Comparison of ENCODE assay signal across 8 cellular contexts in the genomic region with DNA sequence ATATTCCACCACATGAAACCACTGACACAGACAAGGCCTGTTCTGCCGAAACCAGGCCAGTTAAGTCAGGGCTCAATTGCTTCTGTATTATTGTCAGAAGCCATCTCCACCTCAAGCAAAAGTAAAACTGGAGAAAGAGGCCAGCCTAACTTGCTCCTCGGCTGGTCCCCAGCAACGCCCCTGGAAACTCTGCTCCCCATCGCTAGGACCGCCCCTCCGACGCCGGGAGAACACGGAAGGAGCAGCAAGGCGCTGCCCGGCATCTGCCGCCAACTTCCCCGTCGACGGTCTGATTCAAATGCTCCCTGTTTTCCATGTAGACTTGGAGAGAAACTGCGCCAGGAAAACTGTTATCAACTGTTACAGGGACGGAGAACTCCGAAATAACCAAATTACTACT. TPM values are rescaled to one million over a fixed set of nuclear protein-coding genes. Genes with fewer than 3 reads are reported as not detected.
DNase-seq lines count a peak whose midpoint lies in the region; ATAC-seq, FAIRE-seq and TF ChIP-seq lines count a peak whose summit lies in the region.
"Not testable (repeated sequence)": the region's sequence is repeated elsewhere in the genome, so short reads cannot be mapped to it uniquely, and the experiment has no call there.

No MANE protein-coding gene starts in this region.

- not testable (repeated sequence) for H3K23me2 ChIP-seq in H1 (ENCODE audit: low read depth, low read length)

- not testable (repeated sequence) for H2AFZ ChIP-seq in H1 (ENCODE audit: low read length)

- not testable (repeated sequence) for H3K23ac ChIP-seq in H1 (ENCODE audit: insufficient read length)

- not testable (repeated sequence) for DNase-seq in BJ (ENCODE audit: low read depth); GM19239 (ENCODE audit: insufficient read length, low spot score); MG63; H1 (ENCODE audit: low read depth in 1 of 2, low spot score in 2 of 2); left colon; sciatic nerve (ENCODE audit: low spot score)
- DNase-seq in activated CD4-positive, alpha-beta memory T cell treated with anti-CD3 and anti-CD28 coated beads for 36 hours = peak; percentile 29

- not testable (repeated sequence) for H3K14ac ChIP-seq in H1 (ENCODE audit: insufficient read length)

- not testable (repeated sequence) for H2BK15ac ChIP-seq in H1 (ENCODE audit: low read length)

- H2BK120ac ChIP-seq in H1 (replicated peaks; ENCODE audit: low read depth, low read length) = not testable (repeated sequence)

- H3K4me1 ChIP-seq in H1 (replicated peaks in 1 of 4; ENCODE audit: control insufficient read depth in 3 of 4, insufficient read depth in 4 of 4, low read length in 3 of 4) = not testable (repeated sequence)

- not testable (repeated sequence) for H3K9me3 Mint-ChIP-seq in activated CD4-positive, alpha-beta memory T cell treated with anti-CD3 and anti-CD28 coated beads for 36 hours

- H3K36me3 ChIP-seq in BJ (ENCODE audit: control insufficient read depth, insufficient read depth, low read length); MG63; H1 (ENCODE audit: control insufficient read depth in 2 of 4, insufficient read depth in 4 of 4, low read length in 3 of 4): not testable (repeated sequence)

- TF ChIP-seq EP300 in H1 (IDR thresholded peaks at IDR 0.05; ENCODE audit: borderline replicate concordance in 1 of 2, low read depth in 2 of 2, low read length in 2 of 2) = not testable (repeated sequence)

- peak; percentile 98 for FAIRE-seq in GM19239 (lab: Jason Lieb, UNC)
- not testable (repeated sequence) for FAIRE-seq in H1 (lab: Jason Lieb, UNC)

- peak overlapping the region; percentile 57 for H3K4me3 ChIP-seq in BJ (ENCODE audit: low read depth, low read length)
- H3K4me3 ChIP-seq in MG63 = peak overlapping the region; percentile 61
- peak overlapping the region; percentile 52 to 65 (median 55) for H3K4me3 ChIP-seq in H1 (ENCODE audit: extremely low read depth in 1 of 4, insufficient read depth in 2 of 4, low read depth in 3 of 4, low read length in 4 of 4)

- POLR2A ChIA-PET in BJ (lab: Charles Lee); H1 (lab: Charles Lee; ENCODE audit: partially characterized antibody): not testable (repeated sequence)
- POLR2A ChIA-PET in activated CD4-positive, alpha-beta memory T cell treated with anti-CD3 and anti-CD28 coated beads for 36 hours (lab: Charles Lee) = interaction anchor here (1.2 kb wide), 1 partner anchor 26 kb away, joined by 5 read pairs; a partner anchor contains a TSS

- H3K18ac ChIP-seq in H1 (ENCODE audit: extremely low read depth, low read length) = not testable (repeated sequence)

- not testable (repeated sequence) for H2BK5ac ChIP-seq in H1 (ENCODE audit: low read depth, low read length)

- H3K4ac ChIP-seq in H1 (replicated peaks; ENCODE audit: insufficient read length, low read depth, low read length) = not testable (repeated sequence)

- TF ChIP-seq RAD21 in H1 (IDR thresholded peaks at IDR 0.05 in 1 of 2, conservative IDR thresholded peaks at IDR 0.05 in 1 of 2; ENCODE audit: low read depth in 2 of 2, low read length in 2 of 2) = not testable (repeated sequence)

- peak overlapping the region in 1 of 4 experiments; percentile 31; a peak in 2 of 7 replicates for H3K9ac ChIP-seq in H1 (replicated peaks in 1 of 4; ENCODE audit: extremely low read depth in 1 of 4, low read depth in 3 of 4, low read length in 3 of 4)

- not testable (repeated sequence) for H3K9me3 ChIP-seq in MG63; H1 (ENCODE audit: insufficient read depth in 2 of 2, low read depth in 1 of 2, low read length in 1 of 2)

- WGBS in H1 (ENCODE audit: extremely low coverage in 1 of 2, insufficient coverage in 1 of 2, insufficient read length in 1 of 2, insufficient replicate concordance in 2 of 2, low coverage in 1 of 2, low lambda C conversion rate in 2 of 2, missing lambda C conversion rate in 1 of 2), 2 experiments = 4% methylated on average over 7 of the region's 18 CpGs; no CpG with 5 or more reads in 1 of the 2 experiments

- not testable (repeated sequence) for TF ChIP-seq POLR2A in H1 (IDR thresholded peaks at IDR 0.05; ENCODE audit: control extremely low read depth in 1 of 2, low read depth in 2 of 2, low read length in 2 of 2)

- H3K56ac ChIP-seq in H1 (replicated peaks; ENCODE audit: insufficient read length, low read depth, low read length) = not testable (repeated sequence)

- H4K91ac ChIP-seq in H1 (replicated peaks; ENCODE audit: insufficient read length, low read length) = not testable (repeated sequence)

- ATAC-seq in HG02885 (IDR thresholded peaks at IDR 0.05; ENCODE audit: poor library complexity, unreplicated experiment) (peak; percentile 67), left colon (peak; percentile 80), sciatic nerve (peak; percentile 63)

- H3K27me3 Mint-ChIP-seq in activated CD4-positive, alpha-beta memory T cell treated with anti-CD3 and anti-CD28 coated beads for 36 hours = not testable (repeated sequence)

- not testable (repeated sequence) for H3K27ac ChIP-seq in H1 (ENCODE audit: low read depth, low read length)

- not testable (repeated sequence) for H3K36me3 Mint-ChIP-seq in activated CD4-positive, alpha-beta memory T cell treated with anti-CD3 and anti-CD28 coated beads for 36 hours

- TF ChIP-seq CTCF in BJ (IDR thresholded peaks at IDR 0.05; ENCODE audit: insufficient read depth, low read depth, low read length); H1 (IDR thresholded peaks at IDR 0.05; ENCODE audit: control extremely low read depth in 1 of 3, insufficient read depth in 1 of 3, low read depth in 1 of 3, low read length in 3 of 3): not testable (repeated sequence)

- H3K4me3 Mint-ChIP-seq in activated CD4-positive, alpha-beta memory T cell treated with anti-CD3 and anti-CD28 coated beads for 36 hours = peak overlapping the region; percentile 86

- not testable (repeated sequence) for H4K8ac ChIP-seq in H1 (ENCODE audit: extremely low read depth, insufficient read depth, low read length)

- H2AK5ac ChIP-seq in H1 (ENCODE audit: low read depth, low read length) = not testable (repeated sequence)

- not testable (repeated sequence) for H2BK12ac ChIP-seq in H1 (ENCODE audit: low read depth, low read length)

- H2BK20ac ChIP-seq in H1 (ENCODE audit: low read length) = not testable (repeated sequence)

- CTCF ChIA-PET in BJ (lab: Yijun Ruan, JAX); activated CD4-positive, alpha-beta memory T cell treated with anti-CD3 and anti-CD28 coated beads for 36 hours (lab: Charles Lee); H1 (lab: Charles Lee; ENCODE audit: partially characterized antibody): not testable (repeated sequence)

- H3K79me1 ChIP-seq in H1 (ENCODE audit: low read depth, low read length) = not testable (repeated sequence)

- peaks cover 0 to 36% of the 10 kb centered on the region in 2 experiments; a peak in 2 of 4 replicates for H3K79me2 ChIP-seq in H1 (ENCODE audit: control insufficient read depth in 1 of 2, insufficient read depth in 2 of 2, low read length in 2 of 2)

- not testable (repeated sequence) for H4K20me1 ChIP-seq in H1 (replicated peaks in 1 of 2; ENCODE audit: control insufficient read depth in 1 of 2, insufficient read depth in 2 of 2, low read length in 2 of 2)

- H3K4me2 ChIP-seq in H1 (ENCODE audit: insufficient read depth in 1 of 2, low read depth in 2 of 2, low read length in 2 of 2) = peak overlapping the region; percentile 68 to 77

- H3K27ac Mint-ChIP-seq in activated CD4-positive, alpha-beta memory T cell treated with anti-CD3 and anti-CD28 coated beads for 36 hours = peak overlapping the region; percentile 88

- peaks cover 14% of the 10 kb centered on the region for H3K4me1 Mint-ChIP-seq in activated CD4-positive, alpha-beta memory T cell treated with anti-CD3 and anti-CD28 coated beads for 36 hours (ENCODE audit: low read depth)

- H4K5ac ChIP-seq in H1 (ENCODE audit: insufficient read length, low read depth, low read length) = not testable (repeated sequence)

- not testable (repeated sequence) for H3K27me3 ChIP-seq in BJ (ENCODE audit: control insufficient read depth, insufficient read depth, low read length); MG63; H1 (replicated peaks in 1 of 4; ENCODE audit: control insufficient read depth in 3 of 4, extremely low read depth in 1 of 4, insufficient read depth in 3 of 4, low read length in 3 of 4)

- intact Hi-C loops in activated CD4-positive, alpha-beta memory T cell treated with anti-CD3 and anti-CD28 coated beads for 36 hours (cut with micrococcal nuclease); left colon (cut with DNase I, micrococcal nuclease); sciatic nerve (cut with DNase I): not testable (repeated sequence)

RNA-seq across cellular contexts. Expression of a gene that starts 26.3 kb away (rescaled TPM):
- polyA plus RNA-seq in BJ (2011; rRNA removed) (0.32 and 0.47 TPM in 2 replicates), H1 (2011; rRNA removed) (57.0 and 91.0 TPM in 2 replicates)
- polyA minus RNA-seq in BJ (2011; rRNA and poly(A)+ RNA removed) = not detected in 2 replicates
- 1.9 and 4.0 TPM in 2 replicates for total RNA-seq in MG63 (2014; rRNA removed; shearing (Covaris generic); ENCODE audit: low replicate concordance)
- total RNA-seq in activated CD4-positive, alpha-beta memory T cell treated with anti-CD3 and anti-CD28 coated beads for 36 hours = 1 to 10 TPM; 1.1 to 1.4 TPM
- 113 and 114 TPM in 2 replicates for total RNA-seq in H1 (2021; fragmentation: NEBNext Ultra II Directional; extraction: Animal tissue kit (Norgen Biotek cat#: 25700))
- polyA plus RNA-seq in H1 (2011; cell fraction: cytosol; rRNA removed) = 120 TPM
- polyA plus RNA-seq in H1 (2011; cell fraction: nucleus; rRNA removed) = 49.1 TPM
- polyA plus RNA-seq in H1 (2012, experiment 1 of 2) = 144 to 161 TPM (median 149 TPM) in 4 replicates
- polyA plus RNA-seq in H1 (2012, experiment 2 of 2) = 23.4 TPM
- 96.5 TPM for polyA plus RNA-seq in H1 (2013, experiment 1 of 2)
- polyA plus RNA-seq in H1 (2013, experiment 2 of 2) = 110 TPM
- 71.6 and 77.0 TPM in 2 replicates for polyA minus RNA-seq in H1 (2011; rRNA and poly(A)+ RNA removed)
- 21.8 TPM for polyA minus RNA-seq in H1 (2011; cell fraction: cytosol; rRNA and poly(A)+ RNA removed)
- polyA minus RNA-seq in H1 (2011; cell fraction: nucleus; rRNA and poly(A)+ RNA removed) = 36.7 TPM
- total RNA-seq in left colon (1 to 10 TPM; 4.0 to 5.4 TPM), sciatic nerve (not detected)

Comparison
In these comparisons a context has a peak if more than half of its experiments do, and no peak if none do; other contexts are left out.
1. RNA of a gene that starts 26.3 kb away (total RNA-seq): 113 to 114 TPM in H1; 4.0 to 5.4 TPM in left colon, 1.9 to 4.0 TPM in MG63, 1.1 to 1.4 TPM in activated CD4-positive, alpha-beta memory T cell treated with anti-CD3 and anti-CD28 coated beads for 36 hours and not detected in sciatic nerve (single experiment); every median in the first group is over 10 times any median in the second.
2. Peak in every context shown above with its lines, with median percentiles within 50 percentile points of each other: H3K4me3 ChIP-seq and ATAC-seq.